In genomic region chr2:31132786-31133185, GRCh38 we compare ENCODE assay signal across 22 cellular contexts. TPM values are rescaled to one million over a fixed set of nuclear protein-coding genes. Genes with fewer than 3 reads are reported as not detected.
DNase-seq lines count a peak whose midpoint lies in the region; ATAC-seq, FAIRE-seq and TF ChIP-seq lines count a peak whose summit lies in the region.
"Had no signal": no experiment of that assay in that cellular context is flagged by ENCODE, and none has a peak within 500 bp of the region (broad histone marks: within the 10 kb centered on the region; RNA-seq: fewer than 3 reads in every experiment).

No MANE protein-coding gene starts in this region.

- H4K20me1 ChIP-seq in BLaER1 treated with 17β-estradiol and CSF1 and Interleukin-3, amounts not matched to agents 10 nM and 100 nM, result peaks cover 0 to 90% (median 68%) of the 10 kb centered on the region in 11 experiments; a peak in 20 of 22 replicates
- H4K20me1 ChIP-seq in PC-3 (ENCODE audit: low read length) (no peaks in the 10 kb centered on the region), keratinocyte (ENCODE audit: control insufficient read depth, extremely low read depth, insufficient read depth, low read length) (no peaks in the 10 kb centered on the region)

- dilution Hi-C loops in keratinocyte (cut with MboI; ENCODE audit: extremely low pct_ligation_motif_present, low sequenced_read_pairs), result no loop called here

- H3K36me3 ChIP-seq in BLaER1 treated with 17β-estradiol and CSF1 and Interleukin-3, amounts not matched to agents 10 nM and 100 nM, result peaks cover 0 to 35% (median 8%) of the 10 kb centered on the region in 11 experiments; a peak in 10 of 22 replicates
- H3K36me3 ChIP-seq in PC-3 (ENCODE audit: low read depth, low read length), result no peaks in the 10 kb centered on the region
- no peaks in the 10 kb centered on the region for H3K36me3 ChIP-seq in keratinocyte (ENCODE audit: control insufficient read depth in 2 of 2, extremely low read depth in 1 of 2, insufficient read depth in 2 of 2, low read length in 2 of 2)
- H3K36me3 ChIP-seq: HAP-1 had no signal

- no peak for TF ChIP-seq CTCF in PC-3 (conservative IDR thresholded peaks at IDR 0.05; ENCODE audit: low read depth, low read length)
- TF ChIP-seq CTCF in keratinocyte (optimal IDR thresholded peaks at IDR 0.05 in 1 of 3, IDR thresholded peaks at IDR 0.05 in 1 of 3, conservative IDR thresholded peaks at IDR 0.05 in 1 of 3; ENCODE audit: extremely low read depth in 1 of 3, insufficient read depth in 2 of 3, low read length in 3 of 3), result no peak

- H2AFZ ChIP-seq in PC-3 (ENCODE audit: low read length) (no peak overlapping the region), keratinocyte (ENCODE audit: control insufficient read depth, low read length) (no peak overlapping the region)
- H2AFZ ChIP-seq: GM23248 had no signal

- H3K4me2 ChIP-seq in BLaER1 treated with 17β-estradiol and CSF1 and Interleukin-3, amounts not matched to agents 10 nM and 100 nM, result peak overlapping the region in 10 of 11 experiments; percentile 65 to 95 (median 82); a peak in 17 of 22 replicates
- H3K4me2 ChIP-seq in PC-3 (ENCODE audit: low read length) (peak overlapping the region; percentile 17; the same call in 1 of the 2 replicates), keratinocyte (ENCODE audit: control insufficient read depth, extremely low read depth, insufficient read depth, low read depth, low read length) (peak overlapping the region; percentile 20)

- H3K4me1 ChIP-seq in BLaER1 treated with 17β-estradiol and CSF1 and Interleukin-3, amounts not matched to agents 10 nM and 100 nM, result peaks cover 71 to 92% (median 89%) of the 10 kb centered on the region in 10 experiments
- H3K4me1 ChIP-seq in PC-3 (ENCODE audit: insufficient read depth, low read length) (peaks cover 12% of the 10 kb centered on the region), keratinocyte (ENCODE audit: control insufficient read depth, extremely low read depth, insufficient read depth, low read length) (peaks cover 16% of the 10 kb centered on the region)
- H3K4me1 ChIP-seq: Caco-2, HAP-1 had no signal

- intact Hi-C loops in PC-3 (cut with micrococcal nuclease), result no loop called here

- BruUV-seq in PC-3 (replicated peaks; lab: Mats Ljungman, UMichigan), result no TSS peak

- no peak overlapping the region for H3K4me3 ChIP-seq in BLaER1 treated with 17β-estradiol and CSF1 and Interleukin-3, amounts not matched to agents 10 nM and 100 nM
- H3K4me3 ChIP-seq in PC-3 (ENCODE audit: low read length) (no peak overlapping the region), keratinocyte (ENCODE audit: control insufficient read depth in 2 of 3, extremely low read depth in 1 of 3, insufficient read depth in 2 of 3, low read depth in 1 of 3, low read length in 3 of 3) (no peak overlapping the region)
- H3K4me3 ChIP-seq: GM12878, GM23248, HAP-1 had no signal

- peaks cover 25% of the 10 kb centered on the region for H3K79me2 ChIP-seq in PC-3 (ENCODE audit: low read length)
- H3K79me2 ChIP-seq in keratinocyte (ENCODE audit: control insufficient read depth, insufficient read depth, low read length), result peaks cover 56% of the 10 kb centered on the region

- no peak overlapping the region for H3K4me3 Mint-ChIP-seq in activated T-cell treated with anti-CD3 and anti-CD28 coated beads, Interleukin-2, amount 50 U/mL, for 24 hours
- H3K4me3 Mint-ChIP-seq: CD4-positive, alpha-beta T cell had no signal

- no peak for ATAC-seq in PC-3
- ATAC-seq: HepG2 had no signal

- H3K27me3 ChIP-seq in BLaER1 treated with 17β-estradiol and CSF1 and Interleukin-3, amounts not matched to agents 10 nM and 100 nM, result no peaks in the 10 kb centered on the region
- H3K27me3 ChIP-seq in PC-3 (ENCODE audit: low read length), result peaks cover 26% of the 10 kb centered on the region
- H3K27me3 ChIP-seq in keratinocyte (ENCODE audit: control insufficient read depth, extremely low read depth, insufficient read depth, low read length), result no peaks in the 10 kb centered on the region

- no peaks in the 10 kb centered on the region for H3K9me3 Mint-ChIP-seq in activated T-cell treated with anti-CD3 and anti-CD28 coated beads, Interleukin-2, amount 50 U/mL, for 24 hours
- H3K9me3 Mint-ChIP-seq: CD4-positive, alpha-beta T cell; IgD-negative memory B cell had no signal

- no peak overlapping the region for H3K27ac ChIP-seq in BLaER1 treated with 17β-estradiol and CSF1 and Interleukin-3, amounts not matched to agents 10 nM and 100 nM
- peak overlapping the region; percentile 57 for H3K27ac ChIP-seq in PC-3 (ENCODE audit: low read length)
- no peak overlapping the region for H3K27ac ChIP-seq in keratinocyte (ENCODE audit: control insufficient read depth, insufficient read depth, low read length)
- H3K27ac ChIP-seq: 22Rv1, GM23248 had no signal

- POLR2A ChIA-PET in PC-3 (lab: Charles Lee; ENCODE audit: unreplicated experiment), result no interaction called here

- FAIRE-seq in keratinocyte (lab: Jason Lieb, UNC), result no peak
- FAIRE-seq: GM12878, GM19239, HepG2 had no signal

- no peaks in the 10 kb centered on the region for H3K9me2 ChIP-seq in PC-3 (replicated peaks; ENCODE audit: low read length)

- no peak overlapping the region for H3K9ac ChIP-seq in BLaER1 treated with 17β-estradiol and CSF1 and Interleukin-3, amounts not matched to agents 10 nM and 100 nM
- H3K9ac ChIP-seq in PC-3 (ENCODE audit: low read length), result no peak overlapping the region
- H3K9ac ChIP-seq in keratinocyte (ENCODE audit: control insufficient read depth, extremely low read depth, insufficient read depth, low read length), result no peak overlapping the region
- H3K9ac ChIP-seq: GM23248 had no signal

- H3K9me3 ChIP-seq in BLaER1 treated with 17β-estradiol and CSF1 and Interleukin-3, amounts not matched to agents 10 nM and 100 nM (replicated peaks in 1 of 11), result no peaks in the 10 kb centered on the region
- no peaks in the 10 kb centered on the region for H3K9me3 ChIP-seq in PC-3 (ENCODE audit: low read length)
- no peaks in the 10 kb centered on the region for H3K9me3 ChIP-seq in keratinocyte (ENCODE audit: control insufficient read depth, low read depth, low read length)
- H3K9me3 ChIP-seq: Caco-2, HAP-1 had no signal

- no peaks in the 10 kb centered on the region for H3K9me1 ChIP-seq in keratinocyte (ENCODE audit: control insufficient read depth, extremely low read depth, insufficient read depth, low read length)

- DNase-seq in DMS 273 (lab: John Stamatoyannopoulos, UW; ENCODE audit: unreplicated experiment), result peak; percentile 17
- DNase-seq in DMS 273 treated with DMSO at 0.1 percent for 48 hours (lab: John Stamatoyannopoulos, UW), result no peak
- peak; percentile 41 for DNase-seq in PC-3
- DNase-seq in keratinocyte (ENCODE audit: low read depth, low spot score), result no peak
- no peak for DNase-seq in activated T-cell treated with anti-CD3 and anti-CD28 coated beads, Interleukin-2, amount 50 U/mL, for 24 hours
- DNase-seq in CD1c-positive myeloid dendritic cell (ENCODE audit: extremely low spot score), result no peak
- DNase-seq: C1 segment of cervical spinal cord; Caco-2; CD4-positive, alpha-beta T cell; DMS53; DND-41; EL; GM23248; KBM-7 had no signal

- no peaks in the 10 kb centered on the region for H3K36me3 Mint-ChIP-seq in activated T-cell treated with anti-CD3 and anti-CD28 coated beads, Interleukin-2, amount 50 U/mL, for 24 hours (ENCODE audit: low read depth)
- H3K36me3 Mint-ChIP-seq: IgD-negative memory B cell had no signal

- H3K27me3 Mint-ChIP-seq in activated T-cell treated with anti-CD3 and anti-CD28 coated beads, Interleukin-2, amount 50 U/mL, for 24 hours, result peaks cover 53% of the 10 kb centered on the region

- CTCF ChIA-PET in PC-3 (lab: Charles Lee), result no interaction called here

- no peaks in the 10 kb centered on the region for H3F3A ChIP-seq in PC-3 (ENCODE audit: low read length, unreplicated experiment)

- peaks cover 8% of the 10 kb centered on the region for H3K4me1 Mint-ChIP-seq in activated T-cell treated with anti-CD3 and anti-CD28 coated beads, Interleukin-2, amount 50 U/mL, for 24 hours (ENCODE audit: low read depth)

- no peak overlapping the region for H3K27ac Mint-ChIP-seq in activated T-cell treated with anti-CD3 and anti-CD28 coated beads, Interleukin-2, amount 50 U/mL, for 24 hours
- H3K27ac Mint-ChIP-seq: CD4-positive, alpha-beta T cell had no signal

RNA-seq across cellular contexts. Expression of gene GALNT14, which starts 5.5 kb away (rescaled TPM):
- 10.2 and 12.7 TPM in 2 replicates for total RNA-seq in PC-3 (2014; rRNA removed)
- polyA plus RNA-seq in keratinocyte, result 27.4 to 40.5 TPM (median 34.0 TPM) in 3 replicates
- polyA plus RNA-seq in keratinocyte (2011; ENCODE audit: low read depth), result 12.6 TPM
- polyA plus RNA-seq in keratinocyte (2011; cell fraction: cytosol; rRNA removed), result 21.4 and 21.7 TPM in 2 replicates
- 47.6 and 54.4 TPM in 2 replicates for polyA plus RNA-seq in keratinocyte (2011; cell fraction: nucleus; rRNA removed)
- polyA plus RNA-seq in keratinocyte (2012; ENCODE audit: low replicate concordance), result 13.7 and 35.4 TPM in 2 replicates
- polyA minus RNA-seq in keratinocyte, result 44.6 to 64.1 TPM (median 63.8 TPM) in 3 replicates
- 36.6 TPM for polyA minus RNA-seq in keratinocyte (2011; cell fraction: cytosol; rRNA and poly(A)+ RNA removed)
- polyA minus RNA-seq in keratinocyte (2011; cell fraction: nucleus; rRNA and poly(A)+ RNA removed), result 34.5 and 41.9 TPM in 2 replicates
- total RNA-seq: Caco-2; CD4-positive, alpha-beta T cell; G401; HepG2 had no signal
- polyA plus RNA-seq: HepG2 had no signal

Comparison
In these comparisons a context has a peak if more than half of its experiments do, and no peak if none do; other contexts are left out.
1. DNase-seq: peak in DMS 273 (single experiment) and PC-3 (single experiment); none in DMS 273 treated with DMSO at 0.1 percent for 48 hours (single experiment), keratinocyte (single experiment), activated T-cell treated with anti-CD3 and anti-CD28 coated beads, Interleukin-2, amount 50 U/mL, for 24 hours (single experiment) and CD1c-positive myeloid dendritic cell (single experiment).
2. H3K4me2 ChIP-seq: peak in every context shown above with its lines; median percentile 82 in BLaER1 treated with 17β-estradiol and CSF1 and Interleukin-3, amounts not matched to agents 10 nM and 100 nM; 20 in keratinocyte; 17 in PC-3.